Comparison of ENCODE assay signal across 22 cellular contexts in genomic region chr3:72242326-72242725, GRCh38.
DNase-seq lines count a peak whose midpoint lies in the region; ATAC-seq and TF ChIP-seq lines count a peak whose summit lies in the region.
"Had no signal": no experiment of that assay in that cellular context is flagged by ENCODE, and none has a peak within 500 bp of the region (broad histone marks: within the 10 kb centered on the region; RNA-seq: fewer than 3 reads in every experiment).

No MANE protein-coding gene starts in this region.

- 91% methylated on average over 2 of the region's 2 CpGs for WGBS in mesenchymal stem cell

- no peak overlapping the region for H3K23ac ChIP-seq in mesenchymal stem cell (ENCODE audit: low read length in 2 of 2)

- H3K4me3 ChIP-seq in tibial artery (no peak overlapping the region), mesenchymal stem cell (ENCODE audit: insufficient read depth in 1 of 2, low read depth in 1 of 2, low read length in 2 of 2) (no peak overlapping the region)
- H3K4me3 ChIP-seq: K562 had no signal

- peaks cover 9% of the 10 kb centered on the region for H3K27me3 Mint-ChIP-seq in brain
- H3K27me3 Mint-ChIP-seq in nephron (ENCODE audit: low read depth), result peaks cover 32% of the 10 kb centered on the region
- H3K27me3 Mint-ChIP-seq: CD4-positive, CD25-positive, alpha-beta regulatory T cell had no signal

- no peak overlapping the region for H4K91ac ChIP-seq in mesenchymal stem cell (ENCODE audit: low read length)

- H3K4me1 ChIP-seq in tibial artery (peaks cover 0 to 87% (median 61%) of the 10 kb centered on the region in 4 donors), mesenchymal stem cell (ENCODE audit: control insufficient read depth, insufficient read depth, low read depth, low read length) (no peaks in the 10 kb centered on the region)

- H4K8ac ChIP-seq in mesenchymal stem cell (ENCODE audit: low read length), result no peak overlapping the region

- no peak overlapping the region for H3K14ac ChIP-seq in mesenchymal stem cell (ENCODE audit: low read length in 2 of 2)

- no peaks in the 10 kb centered on the region for H3K9me3 ChIP-seq in tibial artery
- no peaks in the 10 kb centered on the region for H3K9me3 ChIP-seq in mesenchymal stem cell (ENCODE audit: control insufficient read depth, low read length)

- no peak overlapping the region for H3K9ac ChIP-seq in mesenchymal stem cell (ENCODE audit: low read length)

- no peak overlapping the region for H2AK5ac ChIP-seq in mesenchymal stem cell (ENCODE audit: low read length, severe bottlenecking)

- H2BK15ac ChIP-seq in mesenchymal stem cell (ENCODE audit: low read depth, poor library complexity, severe bottlenecking), result no peak overlapping the region

- H3K36me3 ChIP-seq in tibial artery (no peaks in the 10 kb centered on the region), mesenchymal stem cell (ENCODE audit: control insufficient read depth in 1 of 2, insufficient read depth in 2 of 2, low read depth in 1 of 2, low read length in 2 of 2) (no peaks in the 10 kb centered on the region)

- H3K4me1 Mint-ChIP-seq in brain (peaks cover 60% of the 10 kb centered on the region), nephron (peaks cover 69% of the 10 kb centered on the region)

- no peaks in the 10 kb centered on the region for H3K79me1 ChIP-seq in mesenchymal stem cell (replicated peaks; ENCODE audit: low read length, poor library complexity, severe bottlenecking)

- no peak overlapping the region for H3K4ac ChIP-seq in mesenchymal stem cell (ENCODE audit: low read depth in 1 of 2, low read length in 2 of 2)

- H2BK120ac ChIP-seq in mesenchymal stem cell (ENCODE audit: low read depth, low read length), result no peak overlapping the region

- H2BK12ac ChIP-seq in mesenchymal stem cell (ENCODE audit: low read length in 2 of 2), result no peak overlapping the region

- H3K4me3 Mint-ChIP-seq in brain (no peak overlapping the region), nephron (peak overlapping the region in 1 of 3 experiments; percentile 5)

- no peak overlapping the region for H2BK5ac ChIP-seq in mesenchymal stem cell (ENCODE audit: low read depth, low read length, poor library complexity, severe bottlenecking)

- peak overlapping the region in 4 of 5 experiments; percentile 4 to 44 (median 28) for H3K27ac Mint-ChIP-seq in brain
- peak overlapping the region in 2 of 3 experiments; percentile 71 to 83 for H3K27ac Mint-ChIP-seq in nephron

- intact Hi-C loops in tibial artery (cut with DNase I; ENCODE audit: low total_unique reads), result loop anchor here (10.0 kb wide), 1 partner anchor 202 kb away; the partner anchor contains the start of gene RYBP

- H3K27ac ChIP-seq in tibial artery (peak overlapping the region; percentile 8 to 73), mesenchymal stem cell (ENCODE audit: low read length, poor library complexity, severe bottlenecking) (no peak overlapping the region)

- peaks cover 0 to 35% (median 3%) of the 10 kb centered on the region in 5 experiments for H3K9me3 Mint-ChIP-seq in brain
- H3K9me3 Mint-ChIP-seq in nephron, result no peaks in the 10 kb centered on the region

- H3K36me3 Mint-ChIP-seq in brain (no peaks in the 10 kb centered on the region), nephron (ENCODE audit: low read depth) (no peaks in the 10 kb centered on the region)
- H3K36me3 Mint-ChIP-seq: CD4-positive, CD25-positive, alpha-beta regulatory T cell had no signal

- H3K18ac ChIP-seq in mesenchymal stem cell (ENCODE audit: low read depth in 1 of 2, low read length in 2 of 2), result no peak overlapping the region

- ATAC-seq in HG02763 (IDR thresholded peaks at IDR 0.05; ENCODE audit: unreplicated experiment), result no peak
- ATAC-seq in HG03432 (IDR thresholded peaks at IDR 0.05; ENCODE audit: unreplicated experiment), result no peak
- ATAC-seq: HepG2, K562, Panc1, SK-N-SH treated with all-trans-retinoic acid at 6 μM for 48 hours had no signal

- no peak overlapping the region for H3K4me2 ChIP-seq in mesenchymal stem cell (ENCODE audit: low read length, poor library complexity, severe bottlenecking)

- TF ChIP-seq CTCF in brain (conservative IDR thresholded peaks at IDR 0.05) (no peak), nephron (IDR thresholded peaks at IDR 0.05; ENCODE audit: unreplicated experiment in 3 of 3) (no peak), tibial artery (IDR thresholded peaks at IDR 0.05) (no peak)

- H3K27me3 ChIP-seq in tibial artery (no peaks in the 10 kb centered on the region), mesenchymal stem cell (ENCODE audit: control insufficient read depth in 1 of 2, insufficient read depth in 1 of 2, low read length in 2 of 2) (peaks cover 3 to 55% of the 10 kb centered on the region in 2 experiments)

- H2AFZ ChIP-seq in mesenchymal stem cell (ENCODE audit: low read depth, low read length), result no peak overlapping the region

- DNase-seq in globus pallidus (ENCODE audit: low spot score), result peak; percentile 89
- no peak for DNase-seq in tibial artery
- DNase-seq in mesenchymal stem cell, result no peak
- DNase-seq: CD4-positive, CD25-positive, alpha-beta regulatory T cell; DMS79; MM.1S; NCI-H1092; NCI-H1436; NCI-H187 treated with DMSO at 0.1 percent for 48 hours; NCI-H2107; NCI-H2227 treated with DMSO at 0.1 percent for 48 hours; NCI-H510A treated with DMSO at 0.1 percent for 48 hours; NCI-H748 treated with DMSO at 0.1 percent for 48 hours; NK-92 treated with Interleukin-12 subunit alpha and Interleukin-12 subunit beta, amount 100 ng/mL, for 24 hours had no signal
